8 cellular contexts compared by ENCODE assay signal in genomic region chr4:145177906-145178538, GRCh38. TPM values are rescaled to one million over a fixed set of nuclear protein-coding genes. Genes with fewer than 3 reads are reported as not detected.
DNase-seq lines count a peak whose midpoint lies in the region; ATAC-seq and TF ChIP-seq lines count a peak whose summit lies in the region.

No MANE protein-coding gene starts in this region.

- peaks cover 5% of the 10 kb centered on the region for H4K20me1 ChIP-seq in osteoblast (ENCODE audit: insufficient read depth, low read length)

- no peak for TF ChIP-seq POLR2A in esophagus muscularis mucosa (IDR thresholded peaks at IDR 0.05; ENCODE audit: low read depth)

- TF ChIP-seq CTCF in esophagus muscularis mucosa (IDR thresholded peaks at IDR 0.05) (no peak), osteoblast (IDR thresholded peaks at IDR 0.05; ENCODE audit: extremely low read depth, low read depth, low read length) (no peak)

- H3K4me1 ChIP-seq in esophagus muscularis mucosa (peaks cover 24 to 49% (median 43%) of the 10 kb centered on the region in 4 donors), osteoblast (ENCODE audit: insufficient read depth, low read length) (peaks cover 24% of the 10 kb centered on the region)

- ATAC-seq in HG02938 (IDR thresholded peaks at IDR 0.05; ENCODE audit: unreplicated experiment), result no peak

- peaks cover 65% of the 10 kb centered on the region for H3K79me2 ChIP-seq in osteoblast (ENCODE audit: insufficient read depth, low read length)

- peaks cover 23% of the 10 kb centered on the region for H3K36me3 Mint-ChIP-seq in T-helper 1 cell treated with Interleukin-12 subunit alpha and Interleukin-12 subunit beta and Interleukin-4 antibody, amounts not matched to agents 30 μg/mL and 1 μg/mL, for 36 hours (ENCODE audit: low read depth)

- peaks cover 38% of the 10 kb centered on the region for H3K4me1 Mint-ChIP-seq in T-helper 1 cell treated with Interleukin-12 subunit alpha and Interleukin-12 subunit beta and Interleukin-4 antibody, amounts not matched to agents 30 μg/mL and 1 μg/mL, for 36 hours (ENCODE audit: low read depth)

- H3K4me3 ChIP-seq in H7 (ENCODE audit: insufficient read depth, low read depth, low read length) (peak overlapping the region; percentile 80), esophagus muscularis mucosa (peak overlapping the region; percentile 71 to 91 (median 86)), osteoblast (ENCODE audit: insufficient read depth, low read length) (peak overlapping the region; percentile 92)

- TF ChIP-seq EP300 in esophagus muscularis mucosa (IDR thresholded peaks at IDR 0.05), result no peak

- H3K9me3 Mint-ChIP-seq in T-helper 1 cell treated with Interleukin-12 subunit alpha and Interleukin-12 subunit beta and Interleukin-4 antibody, amounts not matched to agents 30 μg/mL and 1 μg/mL, for 36 hours, result peaks cover 4% of the 10 kb centered on the region

- peak overlapping the region; percentile 93 for H3K27ac Mint-ChIP-seq in T-helper 1 cell treated with Interleukin-12 subunit alpha and Interleukin-12 subunit beta and Interleukin-4 antibody, amounts not matched to agents 30 μg/mL and 1 μg/mL, for 36 hours

- H3K4me3 Mint-ChIP-seq in T-helper 1 cell treated with Interleukin-12 subunit alpha and Interleukin-12 subunit beta and Interleukin-4 antibody, amounts not matched to agents 30 μg/mL and 1 μg/mL, for 36 hours, result peak overlapping the region; percentile 96

- peak; percentile 38 for DNase-seq in A172 (ENCODE audit: low spot score)
- no peak for DNase-seq in H7
- DNase-seq in esophagus muscularis mucosa (ENCODE audit: extremely low spot score), result no peak
- peak; percentile 65 for DNase-seq in osteoblast (ENCODE audit: insufficient read length, low spot score, missing footprints)
- no peak for DNase-seq in DMS79 (lab: John Stamatoyannopoulos, UW)
- DNase-seq in NCI-H2171 treated with DMSO at 0.1 percent for 48 hours (lab: John Stamatoyannopoulos, UW), result no peak

- no peaks in the 10 kb centered on the region for H3K27me3 Mint-ChIP-seq in T-helper 1 cell treated with Interleukin-12 subunit alpha and Interleukin-12 subunit beta and Interleukin-4 antibody, amounts not matched to agents 30 μg/mL and 1 μg/mL, for 36 hours (ENCODE audit: low read depth)

- H3K9me3 ChIP-seq in esophagus muscularis mucosa (no peaks in the 10 kb centered on the region), osteoblast (ENCODE audit: low read depth, low read length) (no peaks in the 10 kb centered on the region)

- intact Hi-C loops in esophagus muscularis mucosa (cut with DNase I), result loop anchor here (5.0 to 10.0 kb wide), 2 partner anchors 81 to 307 kb away; partner anchors contain the start of genes ABCE1, ANAPC10 and SMAD1

- H3K36me3 ChIP-seq in H7 (replicated peaks; ENCODE audit: control insufficient read depth, insufficient read depth, low read length) (no peaks in the 10 kb centered on the region; the same call in 1 of the 2 replicates), esophagus muscularis mucosa (peaks cover 0 to 12% (median 2%) of the 10 kb centered on the region in 4 donors), osteoblast (ENCODE audit: insufficient read depth, low read length) (peaks cover 12% of the 10 kb centered on the region)

- H3K27me3 ChIP-seq in H7 (ENCODE audit: control insufficient read depth, insufficient read depth, low read length), result no peaks in the 10 kb centered on the region; the same call in 1 of the 2 replicates
- no peaks in the 10 kb centered on the region for H3K27me3 ChIP-seq in esophagus muscularis mucosa
- H3K27me3 ChIP-seq in osteoblast (ENCODE audit: insufficient read depth, low read length), result no peaks in the 10 kb centered on the region

- peak overlapping the region; percentile 0 for H2AFZ ChIP-seq in osteoblast (ENCODE audit: low read length)

- WGBS in esophagus muscularis mucosa, result 15% methylated on average over 9 of the region's 9 CpGs

- H3K27ac ChIP-seq in esophagus muscularis mucosa (replicated peaks in 1 of 4) (peak overlapping the region; percentile 96 to 98 (median 98)), osteoblast (ENCODE audit: low read depth, low read length) (peak overlapping the region; percentile 95)

- peak overlapping the region; percentile 98 for H3K4me2 ChIP-seq in osteoblast (ENCODE audit: insufficient read depth, low read length)

RNA-seq across cellular contexts. Expression of gene OTUD4, which starts 2.4 kb away (rescaled TPM):
- 17.0 and 19.1 TPM in 2 replicates for total RNA-seq in A172 (2014; rRNA removed; shearing (Covaris generic))
- total RNA-seq in H7 (2014; rRNA removed; shearing (Covaris generic)), result 16.4 and 23.6 TPM in 2 replicates
- total RNA-seq in esophagus muscularis mucosa, result 10 to 100 TPM; 29.8 to 49.1 (median 38.3) TPM
- 22.8 and 30.6 TPM in 2 replicates for total RNA-seq in osteoblast

Comparison
In these comparisons a context has a peak if more than half of its experiments do, and no peak if none do; other contexts are left out.
1. DNase-seq: peak in A172 (single experiment) and osteoblast (single experiment); none in H7 (single experiment), esophagus muscularis mucosa (single experiment), DMS79 (single experiment) and NCI-H2171 treated with DMSO at 0.1 percent for 48 hours (single experiment).
2. Peak in every context shown above with its lines, with median percentiles within 50 percentile points of each other: H3K4me3 ChIP-seq.